In the genomic region with DNA sequence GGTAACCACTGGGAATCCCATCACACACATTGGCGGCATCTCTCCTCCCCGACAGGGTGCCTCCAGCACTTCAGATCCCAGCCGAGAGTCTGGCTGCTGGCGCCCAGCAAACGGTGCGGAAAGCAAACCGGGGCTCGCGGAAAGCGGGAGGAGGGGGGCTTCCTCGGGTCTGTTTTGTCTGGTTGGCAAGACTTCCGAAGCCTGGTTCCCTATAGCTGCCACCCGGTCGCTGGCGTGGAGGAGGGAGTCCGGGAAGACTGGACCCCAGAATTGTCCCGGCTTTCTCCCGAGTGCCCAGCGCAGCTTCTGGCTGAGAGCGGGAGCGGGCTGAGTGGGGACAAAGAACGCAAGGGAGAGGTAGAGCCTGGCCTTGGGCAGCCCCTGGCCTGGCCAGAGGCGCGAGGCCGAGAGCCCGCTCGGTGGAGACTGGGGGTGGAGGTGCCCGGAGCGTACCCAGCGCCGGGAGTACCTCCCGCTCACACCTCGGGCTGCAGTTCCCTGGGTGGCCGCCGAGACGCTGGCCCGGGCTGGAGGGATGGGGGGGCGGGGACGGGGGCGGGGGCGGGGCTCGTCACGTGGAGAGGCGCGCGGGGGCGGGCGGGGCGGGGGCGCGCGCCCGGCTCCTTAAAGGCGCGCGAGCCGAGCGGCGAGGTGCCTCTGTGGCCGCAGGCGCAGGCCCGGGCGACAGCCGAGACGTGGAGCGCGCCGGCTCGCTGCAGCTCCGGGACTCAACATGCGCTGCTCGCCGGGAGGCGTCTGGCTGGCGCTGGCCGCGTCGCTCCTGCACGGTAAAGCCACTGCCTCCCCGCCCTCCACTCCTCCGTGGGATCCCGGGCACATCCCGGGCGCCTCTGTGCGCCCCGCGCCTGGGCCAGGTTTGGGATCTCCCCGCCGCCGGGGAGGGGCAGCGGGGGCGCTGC, we compare ENCODE assay signal across 8 cellular contexts. TPM values are rescaled to one million over a fixed set of nuclear protein-coding genes. Genes with fewer than 3 reads are reported as not detected.
DNase-seq lines count a peak whose midpoint lies in the region; TF ChIP-seq lines count a peak whose summit lies in the region.

A gene (plus strand): TSS at position 654 of the 920 bp plus-strand sequence. CDS start 80 bp downstream, at position 734.

- no CpG with 5 or more reads among the region's 92 CpGs for WGBS in H9 (ENCODE audit: extremely low coverage, insufficient read length, low lambda C conversion rate)

- H3K27me3 Mint-ChIP-seq in H9 (ENCODE audit: low read depth) = peaks cover 41% of the 10 kb centered on the region
- H3K27me3 Mint-ChIP-seq in activated naive CD8-positive, alpha-beta T cell = peaks cover 34% of the 10 kb centered on the region

- H2AFZ ChIP-seq in H9 (ENCODE audit: low read length) (peak within 1 kb of the TSS; percentile 69), parathyroid adenoma (peak within 1 kb of the TSS; percentile 93)

- peak within 1 kb of the TSS; percentile 78 to 89 for H3K4me3 Mint-ChIP-seq in H9
- H3K4me3 Mint-ChIP-seq in activated naive CD8-positive, alpha-beta T cell = peak within 1 kb of the TSS; percentile 64

- no peak within 1 kb of the TSS for H2BK5ac ChIP-seq in H9 (ENCODE audit: insufficient read length, low read length)

- H4K5ac ChIP-seq in H9 (ENCODE audit: insufficient read length, low read depth, low read length) = no peak within 1 kb of the TSS

- H2BK15ac ChIP-seq in H9 (ENCODE audit: low read depth, low read length) = no peak within 1 kb of the TSS

- H3K9me3 ChIP-seq in H9 (ENCODE audit: control insufficient read depth, low read depth, low read length) = no peaks in the 10 kb centered on the region
- H3K9me3 ChIP-seq in left ventricle myocardium inferior (replicated peaks) = no peaks in the 10 kb centered on the region
- H3K9me3 ChIP-seq in parathyroid adenoma (ENCODE audit: control insufficient read depth, low read length) = no peaks in the 10 kb centered on the region

- H3K4ac ChIP-seq in H9 (ENCODE audit: low read depth, low read length) = no peak within 1 kb of the TSS

- H3K27ac ChIP-seq in H9 (ENCODE audit: insufficient read length, low read depth, low read length) (no peak within 1 kb of the TSS), left ventricle myocardium inferior (replicated peaks) (peak within 1 kb of the TSS; percentile 23), parathyroid adenoma (peak within 1 kb of the TSS; percentile 77)

- no peak within 1 kb of the TSS; a peak in 1 of 7 replicates for H3K27ac Mint-ChIP-seq in H9
- H3K27ac Mint-ChIP-seq in activated naive CD8-positive, alpha-beta T cell = no peak within 1 kb of the TSS

- H4K91ac ChIP-seq in H9 (ENCODE audit: insufficient read length, low read depth, low read length) = no peak within 1 kb of the TSS

- no peak within 1 kb of the TSS for H2AK5ac ChIP-seq in H9 (ENCODE audit: insufficient read length, low read length)

- no peaks in the 10 kb centered on the region for H4K20me1 ChIP-seq in H9 (ENCODE audit: control insufficient read depth, insufficient read depth, insufficient read length)

- H2BK20ac ChIP-seq in H9 (ENCODE audit: low read depth, low read length, poor library complexity, severe bottlenecking) = no peak within 1 kb of the TSS

- H3K56ac ChIP-seq in H9 (ENCODE audit: insufficient read length, low read depth, low read length) = no peak within 1 kb of the TSS

- H3K4me2 ChIP-seq in H9 (ENCODE audit: insufficient read depth, insufficient read length, low read length) (peak within 1 kb of the TSS; percentile 86), parathyroid adenoma (ENCODE audit: low read length) (peak within 1 kb of the TSS; percentile 94)

- no peaks in the 10 kb centered on the region for H3K9me3 Mint-ChIP-seq in H9
- no peaks in the 10 kb centered on the region for H3K9me3 Mint-ChIP-seq in activated naive CD8-positive, alpha-beta T cell (ENCODE audit: low read depth)

- DNase-seq in NCI-H1417 (lab: John Stamatoyannopoulos, UW) (peak; percentile 66 to 87 (median 74)), NCI-H1417 treated with DMSO at 0.1 percent for 48 hours (lab: John Stamatoyannopoulos, UW) (no peak), H9 (peak; percentile 86), NCI-H2171 (lab: John Stamatoyannopoulos, UW) (peak; percentile 81), left ventricle myocardium inferior (peak; percentile 59), OCI-M2 (lab: John Stamatoyannopoulos, UW; ENCODE audit: unreplicated experiment) (no peak)

- H3K23ac ChIP-seq in H9 (ENCODE audit: insufficient read length, low read depth, low read length) = no peak within 1 kb of the TSS

- 0 out of 7 replicates have a peak, but pooled peaks cover 0 to 6% (median 0%) of the 10 kb centered on the region in 3 experiments for H3K36me3 Mint-ChIP-seq in H9 (ENCODE audit: insufficient read depth in 1 of 3, low read depth in 3 of 3)
- no peaks in the 10 kb centered on the region for H3K36me3 Mint-ChIP-seq in activated naive CD8-positive, alpha-beta T cell

- H3K23me2 ChIP-seq in H9 (ENCODE audit: insufficient read length, low read depth, low read length, poor library complexity, severe bottlenecking) = peaks cover 12% of the 10 kb centered on the region

- TF ChIP-seq CTCF in H9 (conservative IDR thresholded peaks at IDR 0.05) (0 out of 3 replicates have a peak, but pooled peaks have one; percentile 25), left ventricle myocardium inferior (IDR thresholded peaks at IDR 0.05; ENCODE audit: borderline replicate concordance) (peak; percentile 56), parathyroid adenoma (IDR thresholded peaks at IDR 0.05) (peak; percentile 16)

- no peak within 1 kb of the TSS for H3K18ac ChIP-seq in H9 (ENCODE audit: insufficient read length, low read depth, low read length)

- H3K4me1 ChIP-seq in H9 (ENCODE audit: insufficient read depth, low read length) = no peaks in the 10 kb centered on the region; the same call in 1 of the 2 replicates
- peaks cover 19% of the 10 kb centered on the region for H3K4me1 ChIP-seq in left ventricle myocardium inferior
- H3K4me1 ChIP-seq in parathyroid adenoma = peaks cover 3% of the 10 kb centered on the region

- H2BK120ac ChIP-seq in H9 (ENCODE audit: low read depth, low read length, poor library complexity, severe bottlenecking) = no peak within 1 kb of the TSS

- H3K9ac ChIP-seq in H9 (ENCODE audit: extremely low read depth, insufficient read length, low read length) (peak within 1 kb of the TSS; percentile 40), parathyroid adenoma (peak within 1 kb of the TSS; percentile 46)

- peaks cover 20 to 21% of the 10 kb centered on the region in 2 experiments for H3K4me1 Mint-ChIP-seq in H9
- H3K4me1 Mint-ChIP-seq in activated naive CD8-positive, alpha-beta T cell (ENCODE audit: low read depth) = peaks cover 7% of the 10 kb centered on the region

- no peak within 1 kb of the TSS for H4K8ac ChIP-seq in H9 (replicated peaks; ENCODE audit: insufficient read length, low read depth, low read length)

- H2BK12ac ChIP-seq in H9 (ENCODE audit: insufficient read length, low read depth, low read length) = no peak within 1 kb of the TSS

- peak within 1 kb of the TSS; percentile 73 for H3K4me3 ChIP-seq in left ventricle myocardium inferior
- H3K4me3 ChIP-seq in parathyroid adenoma (ENCODE audit: low read depth, low read length) = peak within 1 kb of the TSS; percentile 60

- H3K79me2 ChIP-seq in H9 (ENCODE audit: insufficient read depth, low read length) (no peaks in the 10 kb centered on the region), parathyroid adenoma (no peaks in the 10 kb centered on the region)

- no peaks in the 10 kb centered on the region for H3K79me1 ChIP-seq in H9 (ENCODE audit: insufficient read depth, low read depth, low read length, poor library complexity, severe bottlenecking)

- H3T11ph ChIP-seq in H9 (ENCODE audit: low read length) = no peak within 1 kb of the TSS

- H3K36me3 ChIP-seq in left ventricle myocardium inferior (no peaks in the 10 kb centered on the region), parathyroid adenoma (ENCODE audit: control insufficient read depth, insufficient read depth, low read length) (no peaks in the 10 kb centered on the region)

- intact Hi-C loops in left ventricle myocardium inferior (cut with micrococcal nuclease) = no loop called here

- H3K27me3 ChIP-seq in H9 (ENCODE audit: insufficient read depth, low read length) = no peaks in the 10 kb centered on the region; the same call in 1 of the 2 replicates
- peaks cover 83% of the 10 kb centered on the region for H3K27me3 ChIP-seq in left ventricle myocardium inferior (ENCODE audit: low read depth)
- H3K27me3 ChIP-seq in parathyroid adenoma (ENCODE audit: control insufficient read depth, insufficient read depth, low read length) = no peaks in the 10 kb centered on the region

- H3K14ac ChIP-seq in H9 (ENCODE audit: insufficient read depth, low read length) = peak within 1 kb of the TSS; percentile 62; the same call in 1 of the 2 replicates

RNA-seq across cellular contexts. Expression of the gene that starts here (rescaled TPM):
- 4.4 and 4.8 TPM in 2 replicates for total RNA-seq in H9 (2021)
- total RNA-seq in left ventricle myocardium inferior = 0.60 TPM

Comparison
In these comparisons a context has a peak if more than half of its experiments do, and no peak if none do; other contexts are left out.
1. DNase-seq: peak in NCI-H1417 (3 of 3), H9 (single experiment) and NCI-H2171 (single experiment); none in NCI-H1417 treated with DMSO at 0.1 percent for 48 hours (single experiment) and OCI-M2 (single experiment).
2. Peak in DNase-seq, H3K4me3 ChIP-seq and H3K27ac ChIP-seq in left ventricle myocardium inferior; RNA of the gene not detected or under 1 TPM.
3. Peak in every context shown above with its lines, with median percentiles within 50 percentile points of each other: CTCF ChIP-seq.